In genomic region chr20:47502271-47502730, GRCh38 we compare ENCODE assay signal across 8 cellular contexts. TPM values are rescaled to one million over a fixed set of nuclear protein-coding genes. Genes with fewer than 3 reads are reported as not detected.
DNase-seq lines count a peak whose midpoint lies in the region; ATAC-seq and TF ChIP-seq lines count a peak whose summit lies in the region.

No MANE protein-coding gene starts in this region.

- H3K27ac Mint-ChIP-seq in mesothelial cell of epicardium = peak overlapping the region; percentile 91
- H3K27ac Mint-ChIP-seq in type B pancreatic cell = peak overlapping the region; percentile 93

- H3K27me3 Mint-ChIP-seq in activated T-cell treated with anti-CD3 and anti-CD28 coated beads, Interleukin-2, amount 50 U/mL, for 4 hours (ENCODE audit: low read depth) = no peaks in the 10 kb centered on the region
- H3K27me3 Mint-ChIP-seq in mesothelial cell of epicardium (ENCODE audit: low read depth) = no peaks in the 10 kb centered on the region
- no peaks in the 10 kb centered on the region for H3K27me3 Mint-ChIP-seq in type B pancreatic cell

- no peak for TF ChIP-seq CTCF in mesothelial cell of epicardium (IDR thresholded peaks at IDR 0.05; ENCODE audit: unreplicated experiment)
- TF ChIP-seq CTCF in type B pancreatic cell (conservative IDR thresholded peaks at IDR 0.05) = no peak

- H3K36me3 Mint-ChIP-seq in activated T-cell treated with anti-CD3 and anti-CD28 coated beads, Interleukin-2, amount 50 U/mL, for 4 hours (ENCODE audit: insufficient read depth) = peaks cover 11% of the 10 kb centered on the region
- H3K36me3 Mint-ChIP-seq in mesothelial cell of epicardium (no peaks in the 10 kb centered on the region), type B pancreatic cell (no peaks in the 10 kb centered on the region)

- peak in 1 of 2 donors; percentile 8 for ATAC-seq in activated T-cell treated with anti-CD3 and anti-CD28 coated beads, Interleukin-2, amount 50 U/mL, for 4 hours
- ATAC-seq in GM21619 (IDR thresholded peaks at IDR 0.05; ENCODE audit: unreplicated experiment) (no peak), HG02885 (IDR thresholded peaks at IDR 0.05; ENCODE audit: poor library complexity, unreplicated experiment) (no peak)

- peaks cover 54% of the 10 kb centered on the region for H3K4me1 Mint-ChIP-seq in activated T-cell treated with anti-CD3 and anti-CD28 coated beads, Interleukin-2, amount 50 U/mL, for 4 hours (ENCODE audit: low read depth)
- H3K4me1 Mint-ChIP-seq in mesothelial cell of epicardium = peaks cover 42% of the 10 kb centered on the region
- H3K4me1 Mint-ChIP-seq in type B pancreatic cell (ENCODE audit: unreplicated experiment) = peaks cover 26% of the 10 kb centered on the region

- peak; percentile 17 for DNase-seq in activated T-cell treated with anti-CD3 and anti-CD28 coated beads, Interleukin-2, amount 50 U/mL, for 4 hours
- no peak for DNase-seq in activated T-cell treated with anti-CD3 and anti-CD28 coated beads, Interleukin-2, amount 50 U/mL, for 1 hour
- peak; percentile 24 for DNase-seq in SK-N-DZ (ENCODE audit: low spot score)
- peak; percentile 26 for DNase-seq in dermis blood vessel endothelial cell
- DNase-seq in mesothelial cell of epicardium (ENCODE audit: low spot score in 2 of 2, unreplicated experiment in 2 of 2) = peak in 1 of 2 experiments; percentile 53
- DNase-seq in type B pancreatic cell (ENCODE audit: extremely low spot score, unreplicated experiment) = no peak

- peak overlapping the region; percentile 98 for H3K4me3 Mint-ChIP-seq in activated T-cell treated with anti-CD3 and anti-CD28 coated beads, Interleukin-2, amount 50 U/mL, for 4 hours
- H3K4me3 Mint-ChIP-seq in mesothelial cell of epicardium (peak overlapping the region; percentile 99), type B pancreatic cell (peak overlapping the region; percentile 99)

- H3K9me3 Mint-ChIP-seq in activated T-cell treated with anti-CD3 and anti-CD28 coated beads, Interleukin-2, amount 50 U/mL, for 4 hours = no peaks in the 10 kb centered on the region
- H3K9me3 Mint-ChIP-seq in mesothelial cell of epicardium (no peaks in the 10 kb centered on the region), type B pancreatic cell (no peaks in the 10 kb centered on the region)

RNA-seq across cellular contexts. Expression of gene NCOA3, which starts 0.6 kb away (rescaled TPM):
- 100 to 1,000 TPM; 103 to 121 (median 118) TPM for total RNA-seq in activated T-cell treated with anti-CD3 and anti-CD28 coated beads, Interleukin-2, amount 50 U/mL, for 4 hours
- polyA plus RNA-seq in SK-N-DZ (2014; cell fraction: cytosol; rRNA removed) = 8.1 and 9.0 TPM in 2 replicates
- 8.2 and 14.9 TPM in 2 replicates for polyA plus RNA-seq in SK-N-DZ (2014; cell fraction: nucleus; rRNA removed)
- 35.1 and 47.9 TPM in 2 replicates for total RNA-seq in dermis blood vessel endothelial cell
- 45.9 to 49.8 TPM (median 47.1 TPM) in 3 replicates for total RNA-seq in mesothelial cell of epicardium
- 37.3 and 50.2 TPM in 2 replicates for total RNA-seq in type B pancreatic cell (ENCODE audit: low replicate concordance)

Comparison
In these comparisons a context has a peak if more than half of its experiments do, and no peak if none do; other contexts are left out.
1. DNase-seq: peak in activated T-cell treated with anti-CD3 and anti-CD28 coated beads, Interleukin-2, amount 50 U/mL, for 4 hours (single experiment), SK-N-DZ (single experiment) and dermis blood vessel endothelial cell (single experiment); none in activated T-cell treated with anti-CD3 and anti-CD28 coated beads, Interleukin-2, amount 50 U/mL, for 1 hour (single experiment) and type B pancreatic cell (single experiment).
2. Peak in every context shown above with its lines, with median percentiles within 50 percentile points of each other: H3K4me3 Mint-ChIP-seq.